In genomic region chr6:30741789-30742315, GRCh38 we compare ENCODE assay signal across 6 cellular contexts.
A peak's percentile ranks its signal among the peaks of the same experiment; 100 is the strongest.
DNase-seq lines count a peak whose midpoint lies in the region; TF ChIP-seq lines count a peak whose summit lies in the region.

No MANE protein-coding gene starts in this region.

- peak; percentile 47 for TF ChIP-seq POLR2A in erythroblast (IDR thresholded peaks at IDR 0.05; ENCODE audit: low read length)

- peak; percentile 65 for DNase-seq in activated effector memory CD4-positive, alpha-beta T cell treated with anti-CD3 and anti-CD28 coated beads, Interleukin-2, amount 50 U/mL, for 16 hours
- no peak for DNase-seq in activated effector memory CD4-positive, alpha-beta T cell treated with Interleukin-2 at 50 U/mL for 16 hours
- DNase-seq in erythroblast (lab: John Stamatoyannopoulos, UW): no peak
- peak; percentile 35 to 36 for DNase-seq in stimulated activated CD8-positive, alpha-beta memory T cell treated with anti-CD3 and anti-CD28 coated beads, Interleukin-4, amount 100 ng/mL, for 4 hours (ENCODE audit: low read depth in 2 of 2, low spot score in 1 of 2)
- no peak for DNase-seq in NCI-H1092 treated with DMSO at 0.1 percent for 48 hours (lab: John Stamatoyannopoulos, UW)
- DNase-seq in effector CD4-positive, alpha-beta T cell: no peak

Comparison
In these comparisons a context has a peak if more than half of its experiments do, and no peak if none do; other contexts are left out.
1. DNase-seq: peak in activated effector memory CD4-positive, alpha-beta T cell treated with anti-CD3 and anti-CD28 coated beads, Interleukin-2, amount 50 U/mL, for 16 hours (single experiment) and stimulated activated CD8-positive, alpha-beta memory T cell treated with anti-CD3 and anti-CD28 coated beads, Interleukin-4, amount 100 ng/mL, for 4 hours (2 of 2); none in activated effector memory CD4-positive, alpha-beta T cell treated with Interleukin-2 at 50 U/mL for 16 hours (single experiment), erythroblast (0 of 2), NCI-H1092 treated with DMSO at 0.1 percent for 48 hours (single experiment) and effector CD4-positive, alpha-beta T cell (single experiment).